In the genomic region with DNA sequence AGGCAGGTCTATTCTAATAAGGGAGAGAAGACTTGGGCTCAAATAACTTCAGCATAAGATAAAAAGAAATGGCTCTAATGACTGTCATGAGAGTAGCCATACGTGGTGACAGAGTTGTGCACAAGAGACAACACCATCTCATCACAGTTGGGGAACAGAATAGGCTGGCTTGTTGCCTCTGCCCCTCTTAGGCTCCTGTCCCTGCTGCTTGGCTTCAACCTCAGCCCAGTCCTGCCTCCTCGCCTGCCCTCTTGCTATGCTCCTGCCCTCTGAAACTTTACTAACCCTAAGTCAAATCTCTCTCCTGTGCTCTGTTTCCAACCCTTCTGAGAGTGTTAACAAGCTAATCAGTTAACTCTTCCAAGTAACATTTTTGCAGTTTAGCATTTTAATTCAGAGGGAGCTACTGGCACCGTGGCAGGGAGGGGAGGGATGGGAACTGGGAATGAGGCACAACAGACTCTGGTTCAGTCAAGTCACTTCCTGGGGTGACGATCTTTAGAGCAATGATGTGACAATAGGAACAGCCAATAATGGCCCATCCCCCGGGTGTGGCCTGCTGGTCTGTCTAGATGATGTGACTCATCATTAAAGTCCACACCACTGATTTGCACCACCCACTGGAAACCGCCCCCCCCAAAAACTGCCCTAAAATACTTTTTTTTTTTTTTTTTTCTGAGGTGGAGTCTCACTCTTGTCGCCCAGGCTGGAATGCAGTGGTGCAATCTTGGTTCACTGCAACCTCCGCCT, we compare ENCODE assay signal across 14 cellular contexts. TPM values are rescaled to one million over a fixed set of nuclear protein-coding genes. Genes with fewer than 3 reads are reported as not detected.
DNase-seq lines count a peak whose midpoint lies in the region; ATAC-seq and FAIRE-seq lines count a peak whose summit lies in the region.
"Had no signal": no experiment of that assay in that cellular context is flagged by ENCODE, and none has a peak within 500 bp of the region (broad histone marks: within the 10 kb centered on the region; RNA-seq: fewer than 3 reads in every experiment).

No MANE protein-coding gene starts in this region.

- H3K27ac Mint-ChIP-seq in activated T-helper 1 cell treated with anti-CD3 and anti-CD28 coated beads, Interleukin-12 subunit alpha, Interleukin-12 subunit beta, Interleukin-2, Interleukin-4 antibody, amounts not matched to agents 30 ng/mL and 10 ng/mL and 1 ng/mL, durations not matched to agents 14 hours and 24 hours and 36 hours: peak overlapping the region; percentile 31
- H3K27ac Mint-ChIP-seq in naive thymus-derived CD4-positive, alpha-beta T cell: peak overlapping the region in 1 of 9 donors; percentile 46

- no peak overlapping the region for H3K27ac ChIP-seq in naive thymus-derived CD4-positive, alpha-beta T cell (ENCODE audit: low read depth, low read length)
- H3K27ac ChIP-seq: left ventricle myocardium inferior had no signal

- H3K4me1 ChIP-seq in naive thymus-derived CD4-positive, alpha-beta T cell (ENCODE audit: control insufficient read depth in 2 of 2, insufficient read depth in 2 of 2, low read length in 2 of 2): no peaks in the 10 kb centered on the region
- H3K4me1 ChIP-seq: left ventricle myocardium inferior had no signal

- peak; percentile 91 for ATAC-seq in naive thymus-derived CD4-positive, alpha-beta T cell
- no peak for ATAC-seq in HG02623 (IDR thresholded peaks at IDR 0.05; ENCODE audit: unreplicated experiment)

- H3K4me3 Mint-ChIP-seq in activated T-helper 1 cell treated with anti-CD3 and anti-CD28 coated beads, Interleukin-12 subunit alpha, Interleukin-12 subunit beta, Interleukin-2, Interleukin-4 antibody, amounts not matched to agents 30 ng/mL and 10 ng/mL and 1 ng/mL, durations not matched to agents 14 hours and 24 hours and 36 hours: no peak overlapping the region
- H3K4me3 Mint-ChIP-seq in naive thymus-derived CD4-positive, alpha-beta T cell: no peak overlapping the region

- DNase-seq in DMS53 treated with DMSO at 0.1 percent for 48 hours (lab: John Stamatoyannopoulos, UW; ENCODE audit: unreplicated experiment) (peak; percentile 15), HTR-8/SVneo (ENCODE audit: insufficient read length, low spot score) (no peak), pons (ENCODE audit: low spot score) (no peak), NCI-H187 (lab: John Stamatoyannopoulos, UW) (no peak), NCI-H2171 (lab: John Stamatoyannopoulos, UW) (no peak)
- DNase-seq in activated T-helper 1 cell treated with anti-CD3 and anti-CD28 coated beads, Interleukin-12 subunit alpha, Interleukin-12 subunit beta, Interleukin-2, Interleukin-4 antibody, amounts not matched to agents 30 ng/mL and 10 ng/mL and 1 ng/mL, durations not matched to agents 14 hours and 24 hours and 36 hours (ENCODE audit: low spot score): no peak
- DNase-seq in naive thymus-derived CD4-positive, alpha-beta T cell: no peak
- DNase-seq: activated effector memory CD4-positive, alpha-beta T cell treated with anti-CD3 and anti-CD28 coated beads, Interleukin-2, amount 50 U/mL, for 16 hours; cerebellar nuclear complex; left ventricle myocardium inferior; NCI-H2107; nucleus accumbens; stimulated activated naive CD4-positive, alpha-beta T cell had no signal

- no peaks in the 10 kb centered on the region for H3K9me3 Mint-ChIP-seq in activated T-helper 1 cell treated with anti-CD3 and anti-CD28 coated beads, Interleukin-12 subunit alpha, Interleukin-12 subunit beta, Interleukin-2, Interleukin-4 antibody, amounts not matched to agents 30 ng/mL and 10 ng/mL and 1 ng/mL, durations not matched to agents 14 hours and 24 hours and 36 hours
- H3K9me3 Mint-ChIP-seq in naive thymus-derived CD4-positive, alpha-beta T cell: no peaks in the 10 kb centered on the region

- CTCF ChIA-PET in naive thymus-derived CD4-positive, alpha-beta T cell (lab: Charles Lee): interaction anchor here (0.6 kb wide), 1 partner anchor 16 kb away, joined by 3 read pairs; no protein-coding TSS in a partner anchor

- no peaks in the 10 kb centered on the region for H3K36me3 ChIP-seq in naive thymus-derived CD4-positive, alpha-beta T cell (ENCODE audit: control insufficient read depth in 2 of 3, insufficient read depth in 3 of 3, low read length in 3 of 3)
- H3K36me3 ChIP-seq: left ventricle myocardium inferior had no signal

- no peaks in the 10 kb centered on the region for H3K9me3 ChIP-seq in naive thymus-derived CD4-positive, alpha-beta T cell (ENCODE audit: control insufficient read depth in 2 of 3, low read length in 3 of 3)

- POLR2A ChIA-PET in naive thymus-derived CD4-positive, alpha-beta T cell (lab: Charles Lee): interaction anchor here (0.7 kb wide), 1 partner anchor 25 kb away, joined by 3 read pairs; no protein-coding TSS in a partner anchor

- H3K27me3 Mint-ChIP-seq in activated T-helper 1 cell treated with anti-CD3 and anti-CD28 coated beads, Interleukin-12 subunit alpha, Interleukin-12 subunit beta, Interleukin-2, Interleukin-4 antibody, amounts not matched to agents 30 ng/mL and 10 ng/mL and 1 ng/mL, durations not matched to agents 14 hours and 24 hours and 36 hours (ENCODE audit: insufficient read depth): peaks cover 6% of the 10 kb centered on the region
- H3K27me3 Mint-ChIP-seq in naive thymus-derived CD4-positive, alpha-beta T cell: peaks cover 0 to 6% (median 0%) of the 10 kb centered on the region in 5 donors

- no peak overlapping the region for H3K4me3 ChIP-seq in naive thymus-derived CD4-positive, alpha-beta T cell (ENCODE audit: low read length)
- H3K4me3 ChIP-seq: left ventricle myocardium inferior had no signal

- peak; percentile 54 for FAIRE-seq in HTR-8/SVneo (lab: Jason Lieb, UNC)

- no peaks in the 10 kb centered on the region for H3K36me3 Mint-ChIP-seq in activated T-helper 1 cell treated with anti-CD3 and anti-CD28 coated beads, Interleukin-12 subunit alpha, Interleukin-12 subunit beta, Interleukin-2, Interleukin-4 antibody, amounts not matched to agents 30 ng/mL and 10 ng/mL and 1 ng/mL, durations not matched to agents 14 hours and 24 hours and 36 hours (ENCODE audit: low read depth)
- no peaks in the 10 kb centered on the region for H3K36me3 Mint-ChIP-seq in naive thymus-derived CD4-positive, alpha-beta T cell

- H3K4me1 Mint-ChIP-seq in activated T-helper 1 cell treated with anti-CD3 and anti-CD28 coated beads, Interleukin-12 subunit alpha, Interleukin-12 subunit beta, Interleukin-2, Interleukin-4 antibody, amounts not matched to agents 30 ng/mL and 10 ng/mL and 1 ng/mL, durations not matched to agents 14 hours and 24 hours and 36 hours (ENCODE audit: low read depth): peaks cover 12% of the 10 kb centered on the region
- peaks cover 0 to 13% (median 1%) of the 10 kb centered on the region in 7 donors for H3K4me1 Mint-ChIP-seq in naive thymus-derived CD4-positive, alpha-beta T cell

- intact Hi-C loops in activated T-helper 1 cell treated with anti-CD3 and anti-CD28 coated beads, Interleukin-12 subunit alpha, Interleukin-12 subunit beta, Interleukin-2, Interleukin-4 antibody, amounts not matched to agents 30 ng/mL and 10 ng/mL and 1 ng/mL, durations not matched to agents 14 hours and 24 hours and 36 hours (cut with micrococcal nuclease): no loop called here
- intact Hi-C loops in naive thymus-derived CD4-positive, alpha-beta T cell (cut with micrococcal nuclease): no loop called here

- H3K27me3 ChIP-seq in naive thymus-derived CD4-positive, alpha-beta T cell (ENCODE audit: control insufficient read depth in 2 of 2, insufficient read depth in 2 of 2, low read length in 2 of 2): no peaks in the 10 kb centered on the region

RNA-seq across cellular contexts. Expression of a gene that starts 35.5 kb away (rescaled TPM):
- 0.07 and 0.18 TPM in 2 replicates for total RNA-seq in activated T-helper 1 cell treated with anti-CD3 and anti-CD28 coated beads, Interleukin-12 subunit alpha, Interleukin-12 subunit beta, Interleukin-2, Interleukin-4 antibody, amounts not matched to agents 30 ng/mL and 10 ng/mL and 1 ng/mL, durations not matched to agents 14 hours and 24 hours and 36 hours
- total RNA-seq in naive thymus-derived CD4-positive, alpha-beta T cell: 1 to 10 TPM in 1 of 5 experiments, under 1 TPM in 4; 0.05 to 1.0 (median 0.24) TPM
- 1 to 10 TPM in 1 of 2 donors, under 1 TPM in 1; 0.38 to 1.5 TPM for polyA plus RNA-seq in naive thymus-derived CD4-positive, alpha-beta T cell
- total RNA-seq: left ventricle myocardium inferior had no signal
